21 cellular contexts compared by ENCODE assay signal in the genomic region with DNA sequence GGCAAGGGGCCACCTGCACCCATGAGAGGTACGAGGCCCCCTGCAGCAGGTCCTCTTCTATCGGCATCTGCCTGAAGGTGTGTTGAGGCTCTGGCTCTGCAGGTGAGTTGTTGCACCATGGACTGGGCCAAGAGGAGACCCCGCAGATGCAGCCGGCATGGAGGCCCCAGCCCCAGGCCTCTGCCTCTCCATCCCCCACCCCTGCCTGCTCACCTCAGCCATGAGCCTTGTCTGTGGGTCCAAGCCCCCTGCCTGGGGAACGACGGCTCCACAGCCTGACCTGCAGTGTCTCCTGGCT.
A peak's percentile ranks its signal among the peaks of the same experiment; 100 is the strongest.
DNase-seq lines count a peak whose midpoint lies in the region; ATAC-seq, FAIRE-seq and TF ChIP-seq lines count a peak whose summit lies in the region.
"Had no signal": no experiment of that assay in that cellular context is flagged by ENCODE, and none has a peak within 500 bp of the region (broad histone marks: within the 10 kb centered on the region; RNA-seq: fewer than 3 reads in every experiment).

No MANE protein-coding gene starts in this region.

- no peak overlapping the region for H2AK5ac ChIP-seq in H1 (ENCODE audit: low read depth, low read length)
- no peak overlapping the region for H2AK5ac ChIP-seq in neuronal stem cell (ENCODE audit: low read depth, low read length)

- H3K36me3 Mint-ChIP-seq in GM23338 (ENCODE audit: low read depth): no peaks in the 10 kb centered on the region
- no peaks in the 10 kb centered on the region for H3K36me3 Mint-ChIP-seq in WTC11
- H3K36me3 Mint-ChIP-seq: CD8-positive, alpha-beta T cell had no signal

- no peak overlapping the region for H4K91ac ChIP-seq in H1 (replicated peaks; ENCODE audit: insufficient read length, low read length)
- no peak overlapping the region for H4K91ac ChIP-seq in neuronal stem cell (ENCODE audit: low read depth, low read length, poor library complexity)

- H4K20me1 ChIP-seq in GM23338 (replicated peaks; ENCODE audit: insufficient read depth): no peaks in the 10 kb centered on the region
- no peaks in the 10 kb centered on the region for H4K20me1 ChIP-seq in H1 (replicated peaks in 1 of 2; ENCODE audit: control insufficient read depth in 1 of 2, insufficient read depth in 2 of 2, low read length in 2 of 2)

- H3K27me3 ChIP-seq in GM23338 (ENCODE audit: insufficient read depth) (no peaks in the 10 kb centered on the region), H1 (replicated peaks in 1 of 4; ENCODE audit: control insufficient read depth in 3 of 4, extremely low read depth in 1 of 4, insufficient read depth in 3 of 4, low read length in 3 of 4) (no peaks in the 10 kb centered on the region; a peak in 1 of 7 replicates), neuronal stem cell (ENCODE audit: control insufficient read depth in 3 of 3, insufficient read depth in 3 of 3, low read depth in 1 of 3, low read length in 3 of 3) (peaks cover 0 to 10% (median 0%) of the 10 kb centered on the region in 3 experiments)

- 0 out of 2 replicates have a peak overlapping the region, but pooled peaks have one; percentile 9 for H3K27ac Mint-ChIP-seq in GM23338
- H3K27ac Mint-ChIP-seq in WTC11: no peak overlapping the region
- H3K27ac Mint-ChIP-seq: CD4-positive, alpha-beta T cell; CD8-positive, alpha-beta T cell had no signal

- H3K4me1 Mint-ChIP-seq in GM23338 (no peaks in the 10 kb centered on the region), WTC11 (no peaks in the 10 kb centered on the region; the same call in 1 of the 2 replicates)

- H3K36me3 ChIP-seq in GM23338 (ENCODE audit: insufficient read depth) (no peaks in the 10 kb centered on the region; the same call in 1 of the 2 replicates), H1 (ENCODE audit: control insufficient read depth in 2 of 4, insufficient read depth in 4 of 4, low read length in 3 of 4) (no peaks in the 10 kb centered on the region), neuronal stem cell (replicated peaks in 1 of 2; ENCODE audit: control insufficient read depth in 2 of 2, insufficient read depth in 2 of 2, low read length in 2 of 2) (no peaks in the 10 kb centered on the region)
- H3K36me3 ChIP-seq: BLaER1 treated with 17β-estradiol and CSF1 and Interleukin-3, amounts not matched to agents 10 nM and 100 nM had no signal

- DNase-seq in GM23338 (ENCODE audit: low spot score) (no peak), H1 (ENCODE audit: low read depth in 1 of 2, low spot score in 2 of 2) (no peak), neuronal stem cell (ENCODE audit: low spot score) (no peak), WTC11 (ENCODE audit: low spot score) (no peak)
- DNase-seq: 8988T; ACHN; Caco-2; Calu3; CD4-positive, alpha-beta T cell; CD8-positive, alpha-beta T cell; DMS79 treated with DMSO at 0.1 percent for 48 hours; GF-D8 had no signal

- H3K27me3 Mint-ChIP-seq in GM23338 (ENCODE audit: insufficient read depth, low read depth, poor library complexity): peaks cover 2% of the 10 kb centered on the region
- no peaks in the 10 kb centered on the region for H3K27me3 Mint-ChIP-seq in WTC11 (ENCODE audit: low read depth)
- H3K27me3 Mint-ChIP-seq: CD4-positive, alpha-beta T cell had no signal

- H2BK120ac ChIP-seq in H1 (replicated peaks; ENCODE audit: low read depth, low read length) (no peak overlapping the region), neuronal stem cell (ENCODE audit: low read depth, low read length) (no peak overlapping the region)

- H3K4me3 ChIP-seq in GM23338 (no peak overlapping the region), H1 (ENCODE audit: extremely low read depth in 1 of 4, insufficient read depth in 2 of 4, low read depth in 3 of 4, low read length in 4 of 4) (no peak overlapping the region), neuronal stem cell (ENCODE audit: low read length in 2 of 2) (no peak overlapping the region)
- H3K4me3 ChIP-seq: BLaER1 treated with 17β-estradiol and CSF1 and Interleukin-3, amounts not matched to agents 10 nM and 100 nM had no signal

- H2BK5ac ChIP-seq in H1 (ENCODE audit: low read depth, low read length): no peak overlapping the region
- H2BK5ac ChIP-seq in neuronal stem cell (ENCODE audit: low read length): no peak overlapping the region

- no peaks in the 10 kb centered on the region for H3F3A ChIP-seq in GM23338 (replicated peaks; ENCODE audit: low read depth)

- CTCF ChIA-PET in H1 (lab: Charles Lee; ENCODE audit: partially characterized antibody) (no interaction called here), WTC11 (lab: Charles Lee) (no interaction called here)

- TF ChIP-seq CTCF in GM23338 (conservative IDR thresholded peaks at IDR 0.05; ENCODE audit: low read depth in 2 of 2): no peak
- no peak for TF ChIP-seq CTCF in H1 (IDR thresholded peaks at IDR 0.05; ENCODE audit: control extremely low read depth in 1 of 3, insufficient read depth in 1 of 3, low read depth in 1 of 3, low read length in 3 of 3)
- TF ChIP-seq CTCF in WTC11 (IDR thresholded peaks at IDR 0.05): no peak

- H2BK12ac ChIP-seq in H1 (ENCODE audit: low read depth, low read length) (no peak overlapping the region), neuronal stem cell (ENCODE audit: low read length) (no peak overlapping the region)

- H3K4me1 ChIP-seq in GM23338 (ENCODE audit: insufficient read depth): no peaks in the 10 kb centered on the region
- no peaks in the 10 kb centered on the region for H3K4me1 ChIP-seq in H1 (replicated peaks in 1 of 4; ENCODE audit: control insufficient read depth in 3 of 4, insufficient read depth in 4 of 4, low read length in 3 of 4)
- H3K4me1 ChIP-seq in neuronal stem cell (ENCODE audit: control insufficient read depth in 2 of 2, insufficient read depth in 1 of 2, low read depth in 1 of 2, low read length in 2 of 2): no peaks in the 10 kb centered on the region
- H3K4me1 ChIP-seq: Caco-2 had no signal

- no peak overlapping the region for H3K4me2 ChIP-seq in GM23338
- H3K4me2 ChIP-seq in H1 (ENCODE audit: insufficient read depth in 1 of 2, low read depth in 2 of 2, low read length in 2 of 2): no peak overlapping the region
- no peak overlapping the region for H3K4me2 ChIP-seq in neuronal stem cell (ENCODE audit: insufficient read depth, low read length, poor library complexity, severe bottlenecking)

- no peak for TF ChIP-seq POLR2A in H1 (IDR thresholded peaks at IDR 0.05; ENCODE audit: control extremely low read depth in 1 of 2, low read depth in 2 of 2, low read length in 2 of 2)

- H3K18ac ChIP-seq in H1 (ENCODE audit: extremely low read depth, low read length) (no peak overlapping the region), neuronal stem cell (ENCODE audit: low read length) (peak overlapping the region; percentile 11)

- H3K9me2 ChIP-seq in GM23338 (ENCODE audit: insufficient read depth): no peaks in the 10 kb centered on the region

- no peak overlapping the region for H3K9ac ChIP-seq in H1 (replicated peaks in 1 of 4; ENCODE audit: extremely low read depth in 1 of 4, low read depth in 3 of 4, low read length in 3 of 4)
- no peak overlapping the region for H3K9ac ChIP-seq in neuronal stem cell (ENCODE audit: low read depth, low read length, poor library complexity)
- H3K9ac ChIP-seq: BLaER1 treated with 17β-estradiol and CSF1 and Interleukin-3, amounts not matched to agents 10 nM and 100 nM had no signal

- no peak for TF ChIP-seq EP300 in H1 (IDR thresholded peaks at IDR 0.05; ENCODE audit: borderline replicate concordance in 1 of 2, low read depth in 2 of 2, low read length in 2 of 2)

- ATAC-seq in GM23338: no peak
- no peak for ATAC-seq in WTC11
- ATAC-seq in HG02623 (IDR thresholded peaks at IDR 0.05; ENCODE audit: unreplicated experiment): no peak
- ATAC-seq: CD8-positive, alpha-beta T cell had no signal

- 0 out of 2 replicates have a peak overlapping the region, but pooled peaks have one; percentile 61 for H2BK15ac ChIP-seq in H1 (ENCODE audit: low read length)
- peak overlapping the region; percentile 4 for H2BK15ac ChIP-seq in neuronal stem cell (ENCODE audit: low read length)

- no peaks in the 10 kb centered on the region for H3K79me2 ChIP-seq in GM23338 (replicated peaks; ENCODE audit: insufficient read depth)
- no peaks in the 10 kb centered on the region for H3K79me2 ChIP-seq in H1 (ENCODE audit: control insufficient read depth in 1 of 2, insufficient read depth in 2 of 2, low read length in 2 of 2)

- no peak overlapping the region for H4K8ac ChIP-seq in H1 (ENCODE audit: extremely low read depth, insufficient read depth, low read length)
- H4K8ac ChIP-seq in neuronal stem cell (ENCODE audit: low read depth, low read length): no peak overlapping the region

- no peaks in the 10 kb centered on the region for H3K9me3 ChIP-seq in H1 (ENCODE audit: insufficient read depth in 2 of 2, low read depth in 1 of 2, low read length in 1 of 2)
- no peaks in the 10 kb centered on the region for H3K9me3 ChIP-seq in neuronal stem cell (replicated peaks in 1 of 2; ENCODE audit: control insufficient read depth in 2 of 2, insufficient read depth in 1 of 2, low read depth in 1 of 2, low read length in 2 of 2)
- H3K9me3 ChIP-seq: BLaER1 treated with 17β-estradiol and CSF1 and Interleukin-3, amounts not matched to agents 10 nM and 100 nM; Caco-2 had no signal

- H3K4me3 Mint-ChIP-seq in GM23338 (no peak overlapping the region), WTC11 (no peak overlapping the region)
- H3K4me3 Mint-ChIP-seq: B cell; CD4-positive, alpha-beta T cell; CD8-positive, alpha-beta T cell had no signal

- FAIRE-seq in H1 (lab: Jason Lieb, UNC): no peak
- FAIRE-seq: A204.1, D721Med, G401.6, GM12891, GM19239 had no signal

- H3K79me1 ChIP-seq in H1 (ENCODE audit: low read depth, low read length): no peaks in the 10 kb centered on the region
- no peaks in the 10 kb centered on the region for H3K79me1 ChIP-seq in neuronal stem cell (ENCODE audit: low read depth, low read length)

- H3K9me3 Mint-ChIP-seq in GM23338 (no peaks in the 10 kb centered on the region; the same call in 2 of the 3 replicates), WTC11 (no peaks in the 10 kb centered on the region)
- H3K9me3 Mint-ChIP-seq: CD4-positive, alpha-beta T cell; CD8-positive, alpha-beta T cell had no signal

- H3K27ac ChIP-seq in GM23338 (ENCODE audit: low read depth) (no peak overlapping the region), H1 (ENCODE audit: low read depth, low read length) (no peak overlapping the region), neuronal stem cell (replicated peaks; ENCODE audit: low read length) (no peak overlapping the region)
- H3K27ac ChIP-seq: BLaER1 treated with 17β-estradiol and CSF1 and Interleukin-3, amounts not matched to agents 10 nM and 100 nM; C4-2B had no signal

- no peaks in the 10 kb centered on the region for H3K23me2 ChIP-seq in H1 (ENCODE audit: low read depth, low read length)

- WGBS in H1 (ENCODE audit: extremely low coverage in 1 of 2, insufficient coverage in 1 of 2, insufficient read length in 1 of 2, insufficient replicate concordance in 2 of 2, low coverage in 1 of 2, low lambda C conversion rate in 2 of 2, missing lambda C conversion rate in 1 of 2), 2 experiments: 87% methylated on average over 5 of the region's 6 CpGs; no CpG with 5 or more reads in 1 of the 2 experiments
- no CpG with 5 or more reads among the region's 6 CpGs for WGBS in neuronal stem cell (ENCODE audit: extremely low coverage in 2 of 2, insufficient read length in 2 of 2, insufficient replicate concordance in 1 of 2), 2 donors

- POLR2A ChIA-PET in H1 (lab: Charles Lee; ENCODE audit: partially characterized antibody) (no interaction called here), WTC11 (lab: Charles Lee) (no interaction called here)

- no peak overlapping the region for H2AFZ ChIP-seq in GM23338
- H2AFZ ChIP-seq in H1 (ENCODE audit: low read length): no peak overlapping the region
- H2AFZ ChIP-seq in neuronal stem cell (ENCODE audit: low read length): no peak overlapping the region

- H3K4ac ChIP-seq in H1 (replicated peaks; ENCODE audit: insufficient read length, low read depth, low read length) (no peak overlapping the region), neuronal stem cell (ENCODE audit: low read length) (no peak overlapping the region)

- no peak overlapping the region for H3K23ac ChIP-seq in H1 (ENCODE audit: insufficient read length)
- no peak overlapping the region for H3K23ac ChIP-seq in neuronal stem cell (ENCODE audit: low read depth, low read length, poor library complexity)

- H3K56ac ChIP-seq in H1 (replicated peaks; ENCODE audit: insufficient read length, low read depth, low read length): no peak overlapping the region

- no peak overlapping the region for H4K5ac ChIP-seq in H1 (ENCODE audit: insufficient read length, low read depth, low read length)

- TF ChIP-seq RAD21 in H1 (IDR thresholded peaks at IDR 0.05 in 1 of 2, conservative IDR thresholded peaks at IDR 0.05 in 1 of 2; ENCODE audit: low read depth in 2 of 2, low read length in 2 of 2): peak in 1 of 2 experiments; percentile 27; a peak in 1 of 4 replicates

- H2BK20ac ChIP-seq in H1 (ENCODE audit: low read length): no peak overlapping the region

- H3K14ac ChIP-seq in H1 (ENCODE audit: insufficient read length): no peak overlapping the region
- no peak overlapping the region for H3K14ac ChIP-seq in neuronal stem cell (ENCODE audit: low read length)
